ENCODE assay signal across 1 cellular context in genomic region chr12:24078318-24078765, GRCh38.
TF ChIP-seq lines count a peak whose summit lies in the region.

No MANE protein-coding gene starts in this region.

TF ChIP-seq in HEK293, 187 proteins besides CTCF, POLR2A, EP300 and RAD21 (continued from another document):
- peak; percentile 40; the same call in 1 of the 2 replicates for TF ChIP-seq PRDM10 (tag by site-specific recombination; IDR thresholded peaks at IDR 0.05)
- TF ChIP-seq ZNF791 (tag by site-specific recombination; IDR thresholded peaks at IDR 0.05): no peak
- no peak for TF ChIP-seq ZNF140 (tag by site-specific recombination; IDR thresholded peaks at IDR 0.05)
- no peak for TF ChIP-seq ZNF121 (tag by site-specific recombination; IDR thresholded peaks at IDR 0.05)
- TF ChIP-seq ZNF18 (tag by site-specific recombination; IDR thresholded peaks at IDR 0.05): no peak
- peak; percentile 67; the same call in 1 of the 2 replicates for TF ChIP-seq ZNF600 (tag by site-specific recombination; IDR thresholded peaks at IDR 0.05)
- TF ChIP-seq ZNF274 (IDR thresholded peaks at IDR 0.05; ENCODE audit: low read length): no peak
- TF ChIP-seq ZNF274 (tag by site-specific recombination; IDR thresholded peaks at IDR 0.05; ENCODE audit: borderline replicate concordance): no peak
- no peak for TF ChIP-seq ZNF19 (tag by site-specific recombination; IDR thresholded peaks at IDR 0.05; ENCODE audit: low read depth)
- no peak for TF ChIP-seq ZNF707 (tag by site-specific recombination; IDR thresholded peaks at IDR 0.05)
- no peak for TF ChIP-seq ZNF558 (tag by site-specific recombination; IDR thresholded peaks at IDR 0.05)
- no peak for TF ChIP-seq ZNF280D (tag by site-specific recombination; IDR thresholded peaks at IDR 0.05)
- TF ChIP-seq ZNF394 (tag by site-specific recombination; IDR thresholded peaks at IDR 0.05; ENCODE audit: borderline replicate concordance): peak; percentile 41; the same call in 1 of the 2 replicates
- TF ChIP-seq ZNF776 (tag by site-specific recombination; IDR thresholded peaks at IDR 0.05; ENCODE audit: borderline replicate concordance): no peak
- TF ChIP-seq ZNF302 (tag by site-specific recombination; IDR thresholded peaks at IDR 0.05; ENCODE audit: low read depth): no peak
- peak; percentile 42; the same call in 1 of the 2 replicates for TF ChIP-seq ZNF324 (tag by site-specific recombination; IDR thresholded peaks at IDR 0.05)
- no peak for TF ChIP-seq ZNF354C (tag by site-specific recombination; IDR thresholded peaks at IDR 0.05; ENCODE audit: borderline replicate concordance, low read depth)
- no peak for TF ChIP-seq REST (tag by site-specific recombination; IDR thresholded peaks at IDR 0.05)
- TF ChIP-seq ZNF510 (tag by site-specific recombination; IDR thresholded peaks at IDR 0.05; ENCODE audit: insufficient replicate concordance): no peak
- no peak for TF ChIP-seq ZNF555 (tag by site-specific recombination; conservative IDR thresholded peaks at IDR 0.05)
- TF ChIP-seq ZFP41 (tag by site-specific recombination; IDR thresholded peaks at IDR 0.05; ENCODE audit: borderline replicate concordance): no peak
- TF ChIP-seq ZNF701 (tag by site-specific recombination; IDR thresholded peaks at IDR 0.05): no peak
- TF ChIP-seq KLF7 (tag by site-specific recombination; IDR thresholded peaks at IDR 0.05; ENCODE audit: borderline replicate concordance): no peak
- TF ChIP-seq ZNF692 (tag by site-specific recombination; IDR thresholded peaks at IDR 0.05): peak; percentile 66; the same call in 1 of the 2 replicates
TF ChIP-seq in HEK293: peak in this region for 38.
